13 cellular contexts compared by ENCODE assay signal in the genomic region with DNA sequence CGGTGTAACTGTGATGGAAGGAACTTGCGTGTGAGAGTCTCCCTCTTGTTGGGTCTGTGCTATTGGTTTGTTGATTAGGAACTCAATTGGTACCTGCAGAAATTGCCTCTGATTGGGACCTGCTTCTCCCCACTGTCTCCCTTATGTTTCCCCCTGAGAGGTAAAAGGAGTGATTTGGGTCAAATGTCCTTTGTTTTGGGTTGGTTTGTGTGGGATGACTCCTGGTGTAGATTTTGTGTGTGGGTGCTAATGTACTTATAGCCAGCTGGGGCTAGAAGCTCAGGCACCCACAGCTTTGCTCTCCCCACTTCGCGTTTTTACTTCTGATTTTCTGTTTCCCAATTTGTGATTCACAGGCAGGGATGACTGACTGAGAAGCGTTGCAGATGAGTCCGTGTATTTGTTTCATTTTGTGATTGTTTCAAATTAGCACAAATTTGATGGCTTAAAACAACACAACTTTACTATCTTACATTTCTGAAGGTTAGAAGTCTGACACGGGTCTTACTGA.
DNase-seq lines count a peak whose midpoint lies in the region; ATAC-seq, FAIRE-seq and TF ChIP-seq lines count a peak whose summit lies in the region.
"Had no signal": no experiment of that assay in that cellular context is flagged by ENCODE, and none has a peak within 500 bp of the region (broad histone marks: within the 10 kb centered on the region; RNA-seq: fewer than 3 reads in every experiment).

No MANE protein-coding gene starts in this region.

- no peak overlapping the region for H2AFZ ChIP-seq in osteoblast (ENCODE audit: low read length)
- H2AFZ ChIP-seq: GM23248 had no signal

- no peaks in the 10 kb centered on the region for H3K9me3 ChIP-seq in CD4-positive, alpha-beta memory T cell (ENCODE audit: control insufficient read depth in 1 of 2, low read length in 2 of 2)
- H3K9me3 ChIP-seq in adrenal gland (replicated peaks in 1 of 3) (no peaks in the 10 kb centered on the region), osteoblast (ENCODE audit: low read depth, low read length) (no peaks in the 10 kb centered on the region)

- H3K4me3 ChIP-seq in CD4-positive, alpha-beta memory T cell (ENCODE audit: low read length in 2 of 2), result no peak overlapping the region
- no peak overlapping the region for H3K4me3 ChIP-seq in adrenal gland
- no peak overlapping the region for H3K4me3 ChIP-seq in osteoblast (ENCODE audit: insufficient read depth, low read length)
- H3K4me3 ChIP-seq: cardiac muscle cell, GM23248 had no signal

- TF ChIP-seq POLR2A in adrenal gland (IDR thresholded peaks at IDR 0.05), result no peak

- H4K20me1 ChIP-seq in osteoblast (ENCODE audit: insufficient read depth, low read length), result peaks cover 30% of the 10 kb centered on the region

- peaks cover 61% of the 10 kb centered on the region for H3K4me1 ChIP-seq in CD4-positive, alpha-beta memory T cell (ENCODE audit: insufficient read depth, low read length)
- H3K4me1 ChIP-seq in adrenal gland (replicated peaks in 1 of 2), result peaks cover 12 to 30% of the 10 kb centered on the region in 2 donors
- peaks cover 16% of the 10 kb centered on the region for H3K4me1 ChIP-seq in osteoblast (ENCODE audit: insufficient read depth, low read length)

- WGBS in adrenal gland, 4 donors, result 76 to 88% (median 84%) methylated on average over 7 of the region's 7 CpGs

- H3K27ac Mint-ChIP-seq in CD4-positive, alpha-beta memory T cell, result peak overlapping the region; percentile 3 to 68 (median 28)
- H3K27ac Mint-ChIP-seq in nephron progenitor cell, result peak overlapping the region; percentile 54

- CTCF ChIA-PET in CD4-positive, alpha-beta memory T cell (lab: Charles Lee; ENCODE audit: partially characterized antibody), result interaction anchor here (1.4 kb wide), 1 partner anchor 12 kb away, joined by 3 read pairs; no protein-coding TSS in a partner anchor

- intact Hi-C loops in CD4-positive, alpha-beta memory T cell (cut with micrococcal nuclease), result no loop called here
- intact Hi-C loops in adrenal gland (cut with DNase I), result no loop called here

- DNase-seq in CD4-positive, alpha-beta memory T cell, result no peak
- DNase-seq in GM19239 (ENCODE audit: insufficient read length, low spot score) (no peak), adrenal gland (no peak), nephron progenitor cell (no peak), amygdala (lab: John Stamatoyannopoulos, UW) (no peak), osteoblast (ENCODE audit: insufficient read length, low spot score, missing footprints) (no peak)
- DNase-seq: GM23248, NCI-H1092, NCI-H524, substantia nigra had no signal

- peaks cover 22 to 27% of the 10 kb centered on the region in 2 donors for H3K36me3 Mint-ChIP-seq in CD4-positive, alpha-beta memory T cell
- peaks cover 25% of the 10 kb centered on the region for H3K36me3 Mint-ChIP-seq in nephron progenitor cell (ENCODE audit: low read depth)

- ATAC-seq in GM21526 (IDR thresholded peaks at IDR 0.05; ENCODE audit: low FRiP score, unreplicated experiment), result no peak

- peaks cover 91% of the 10 kb centered on the region for H3K79me2 ChIP-seq in osteoblast (ENCODE audit: insufficient read depth, low read length)

- no peaks in the 10 kb centered on the region for H3K9me3 Mint-ChIP-seq in CD4-positive, alpha-beta memory T cell
- H3K9me3 Mint-ChIP-seq in nephron progenitor cell, result peaks cover 10% of the 10 kb centered on the region

- no peaks in the 10 kb centered on the region for H3K27me3 Mint-ChIP-seq in CD4-positive, alpha-beta memory T cell
- no peaks in the 10 kb centered on the region for H3K27me3 Mint-ChIP-seq in nephron progenitor cell (ENCODE audit: low read depth, poor library complexity)

- H3K27ac ChIP-seq in CD4-positive, alpha-beta memory T cell (ENCODE audit: low read depth, low read length), result no peak overlapping the region
- H3K27ac ChIP-seq in adrenal gland (peak overlapping the region in 3 of 5 donors; percentile 22 to 38 (median 33)), osteoblast (ENCODE audit: low read depth, low read length) (no peak overlapping the region)
- H3K27ac ChIP-seq: cardiac muscle cell, epithelial cell of prostate had no signal

- H3K4me1 Mint-ChIP-seq in CD4-positive, alpha-beta memory T cell, result peaks cover 50 to 83% (median 67%) of the 10 kb centered on the region in 4 donors
- H3K4me1 Mint-ChIP-seq in nephron progenitor cell, result peaks cover 4% of the 10 kb centered on the region

- no peaks in the 10 kb centered on the region for H3K36me3 ChIP-seq in CD4-positive, alpha-beta memory T cell (ENCODE audit: insufficient read depth, low read length)
- H3K36me3 ChIP-seq in adrenal gland (replicated peaks in 1 of 2) (no peaks in the 10 kb centered on the region), osteoblast (ENCODE audit: insufficient read depth, low read length) (no peaks in the 10 kb centered on the region)
- H3K36me3 ChIP-seq: cardiac muscle cell had no signal

- no peaks in the 10 kb centered on the region for H3K27me3 ChIP-seq in CD4-positive, alpha-beta memory T cell (ENCODE audit: insufficient read depth, low read length)
- no peaks in the 10 kb centered on the region for H3K27me3 ChIP-seq in adrenal gland
- no peaks in the 10 kb centered on the region for H3K27me3 ChIP-seq in osteoblast (ENCODE audit: insufficient read depth, low read length)
- H3K27me3 ChIP-seq: cardiac muscle cell had no signal

- no peak overlapping the region for H3K4me2 ChIP-seq in osteoblast (ENCODE audit: insufficient read depth, low read length)

- POLR2A ChIA-PET in CD4-positive, alpha-beta memory T cell (lab: Charles Lee; ENCODE audit: partially characterized antibody), result interaction anchor here (0.9 kb wide), 1 partner anchor 11 kb away, joined by 3 read pairs; no protein-coding TSS in a partner anchor

- TF ChIP-seq CTCF in adrenal gland (IDR thresholded peaks at IDR 0.05), result no peak
- TF ChIP-seq CTCF in nephron progenitor cell (IDR thresholded peaks at IDR 0.05), result no peak
- TF ChIP-seq CTCF in osteoblast (IDR thresholded peaks at IDR 0.05; ENCODE audit: extremely low read depth, low read depth, low read length), result no peak

- peak; percentile 89 for FAIRE-seq in GM19239 (lab: Jason Lieb, UNC)

- H3K4me3 Mint-ChIP-seq in CD4-positive, alpha-beta memory T cell, result peak overlapping the region in 5 of 8 donors; percentile 1 to 64 (median 31)
- no peak overlapping the region for H3K4me3 Mint-ChIP-seq in nephron progenitor cell

Comparison
In these comparisons a context has a peak if more than half of its experiments do, and no peak if none do; other contexts are left out.
1. H3K27ac ChIP-seq: peak in adrenal gland (3 of 5); none in CD4-positive, alpha-beta memory T cell (single experiment) and osteoblast (single experiment).